8 cellular contexts compared by ENCODE assay signal in the genomic region with DNA sequence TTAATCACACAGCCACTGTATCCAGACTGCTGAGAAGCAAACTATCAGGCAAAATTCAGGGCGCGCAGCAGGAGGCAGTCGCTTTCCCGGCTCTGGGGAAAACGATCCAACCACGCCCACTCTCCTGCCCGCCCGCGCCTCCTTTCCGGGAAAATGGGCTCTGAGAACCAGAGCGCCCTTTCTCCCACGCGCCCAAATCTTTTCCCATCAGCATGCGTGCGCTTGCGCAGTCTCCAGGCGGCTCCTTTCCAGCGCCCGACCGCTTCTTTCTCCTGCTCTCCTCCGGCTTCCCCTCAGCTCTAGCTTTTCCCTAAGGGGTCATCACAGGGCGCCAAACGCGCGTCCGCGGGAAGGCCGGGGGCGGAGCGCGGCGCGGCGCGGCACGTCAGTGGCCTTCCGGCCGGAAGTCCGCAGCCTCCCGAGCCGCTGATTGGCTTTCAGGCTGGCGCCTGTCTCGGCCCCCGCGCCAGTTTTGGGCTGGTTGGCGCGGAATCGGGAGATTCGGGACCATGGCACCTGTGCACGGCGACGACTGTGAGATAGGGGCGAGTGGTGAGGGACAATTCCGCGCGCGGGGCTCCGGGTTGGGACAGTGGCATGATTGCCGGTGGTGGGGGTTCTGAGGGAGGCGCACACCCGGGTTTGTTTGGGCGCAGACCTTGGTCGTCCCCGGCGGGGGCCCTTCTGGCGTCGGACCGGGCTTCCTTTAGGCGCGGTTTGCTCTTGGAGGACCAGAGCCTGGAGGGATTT. TPM values are rescaled to one million over a fixed set of nuclear protein-coding genes. Genes with fewer than 3 reads are reported as not detected.
DNase-seq lines count a peak whose midpoint lies in the region; ATAC-seq and TF ChIP-seq lines count a peak whose summit lies in the region.

A gene with protein sequence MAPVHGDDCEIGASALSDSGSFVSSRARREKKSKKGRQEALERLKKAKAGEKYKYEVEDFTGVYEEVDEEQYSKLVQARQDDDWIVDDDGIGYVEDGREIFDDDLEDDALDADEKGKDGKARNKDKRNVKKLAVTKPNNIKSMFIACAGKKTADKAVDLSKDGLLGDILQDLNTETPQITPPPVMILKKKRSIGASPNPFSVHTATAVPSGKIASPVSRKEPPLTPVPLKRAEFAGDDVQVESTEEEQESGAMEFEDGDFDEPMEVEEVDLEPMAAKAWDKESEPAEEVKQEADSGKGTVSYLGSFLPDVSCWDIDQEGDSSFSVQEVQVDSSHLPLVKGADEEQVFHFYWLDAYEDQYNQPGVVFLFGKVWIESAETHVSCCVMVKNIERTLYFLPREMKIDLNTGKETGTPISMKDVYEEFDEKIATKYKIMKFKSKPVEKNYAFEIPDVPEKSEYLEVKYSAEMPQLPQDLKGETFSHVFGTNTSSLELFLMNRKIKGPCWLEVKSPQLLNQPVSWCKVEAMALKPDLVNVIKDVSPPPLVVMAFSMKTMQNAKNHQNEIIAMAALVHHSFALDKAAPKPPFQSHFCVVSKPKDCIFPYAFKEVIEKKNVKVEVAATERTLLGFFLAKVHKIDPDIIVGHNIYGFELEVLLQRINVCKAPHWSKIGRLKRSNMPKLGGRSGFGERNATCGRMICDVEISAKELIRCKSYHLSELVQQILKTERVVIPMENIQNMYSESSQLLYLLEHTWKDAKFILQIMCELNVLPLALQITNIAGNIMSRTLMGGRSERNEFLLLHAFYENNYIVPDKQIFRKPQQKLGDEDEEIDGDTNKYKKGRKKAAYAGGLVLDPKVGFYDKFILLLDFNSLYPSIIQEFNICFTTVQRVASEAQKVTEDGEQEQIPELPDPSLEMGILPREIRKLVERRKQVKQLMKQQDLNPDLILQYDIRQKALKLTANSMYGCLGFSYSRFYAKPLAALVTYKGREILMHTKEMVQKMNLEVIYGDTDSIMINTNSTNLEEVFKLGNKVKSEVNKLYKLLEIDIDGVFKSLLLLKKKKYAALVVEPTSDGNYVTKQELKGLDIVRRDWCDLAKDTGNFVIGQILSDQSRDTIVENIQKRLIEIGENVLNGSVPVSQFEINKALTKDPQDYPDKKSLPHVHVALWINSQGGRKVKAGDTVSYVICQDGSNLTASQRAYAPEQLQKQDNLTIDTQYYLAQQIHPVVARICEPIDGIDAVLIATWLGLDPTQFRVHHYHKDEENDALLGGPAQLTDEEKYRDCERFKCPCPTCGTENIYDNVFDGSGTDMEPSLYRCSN (N-terminal part only) (plus strand): TSS at position 466 of the 750 bp plus-strand sequence. CDS start 44 bp downstream, at position 510.

- DNase-seq in NCI-H146 (lab: John Stamatoyannopoulos, UW) (peak; percentile 96), amygdala (lab: John Stamatoyannopoulos, UW) (peak; percentile 15 to 94 (median 83)), left ventricle myocardium inferior (peak; percentile 92), posterior vena cava (ENCODE audit: low spot score) (peak; percentile 97), upper lobe of left lung (peak; percentile 87 to 96)

- peak in 1 of 4 donors; percentile 12 for TF ChIP-seq EP300 in upper lobe of left lung (IDR thresholded peaks at IDR 0.05)

- WGBS in upper lobe of left lung, 2 donors: 0 to 41% methylated on average over 25 to 64 of the region's 70 CpGs

- no peaks in the 10 kb centered on the region for H3K36me3 ChIP-seq in left ventricle myocardium inferior
- no peaks in the 10 kb centered on the region for H3K36me3 ChIP-seq in upper lobe of left lung

- H3K4me3 ChIP-seq in left ventricle myocardium inferior (peak within 1 kb of the TSS; percentile 78), upper lobe of left lung (peak within 1 kb of the TSS; percentile 50 to 78 (median 64))

- peak; percentile 93 for ATAC-seq in HG02870 (IDR thresholded peaks at IDR 0.05; ENCODE audit: unreplicated experiment)
- ATAC-seq in upper lobe of left lung (ENCODE audit: low FRiP score in 2 of 2): peak; percentile 97 to 100

- peak; percentile 33 for TF ChIP-seq CTCF in left ventricle myocardium inferior (IDR thresholded peaks at IDR 0.05; ENCODE audit: borderline replicate concordance)
- TF ChIP-seq CTCF in upper lobe of left lung (IDR thresholded peaks at IDR 0.05): peak in 2 of 6 experiments; percentile 12 to 26

- no peaks in the 10 kb centered on the region for H3K9me3 ChIP-seq in left ventricle myocardium inferior (replicated peaks)
- H3K9me3 ChIP-seq in upper lobe of left lung: no peaks in the 10 kb centered on the region

- peaks cover 15% of the 10 kb centered on the region for H3K4me1 ChIP-seq in left ventricle myocardium inferior
- H3K4me1 ChIP-seq in upper lobe of left lung: peaks cover 0 to 4% (median 2%) of the 10 kb centered on the region in 4 donors

- no peaks in the 10 kb centered on the region for H3K27me3 ChIP-seq in left ventricle myocardium inferior (ENCODE audit: low read depth)
- H3K27me3 ChIP-seq in upper lobe of left lung: no peaks in the 10 kb centered on the region

- TF ChIP-seq POLR2A in GM15510 (IDR thresholded peaks at IDR 0.05; ENCODE audit: borderline replicate concordance, extremely low read depth, insufficient read length): peak; percentile 47
- TF ChIP-seq POLR2A in upper lobe of left lung (IDR thresholded peaks at IDR 0.05): peak in 2 of 4 donors; percentile 17 to 37

- peak within 1 kb of the TSS; percentile 85 for H3K27ac ChIP-seq in left ventricle myocardium inferior (replicated peaks)
- peak within 1 kb of the TSS; percentile 62 to 85 (median 80) for H3K27ac ChIP-seq in upper lobe of left lung

- intact Hi-C loops in T-helper 1 cell treated with Interleukin-12 subunit alpha and Interleukin-12 subunit beta and Interleukin-4 antibody, amounts not matched to agents 30 ng/mL and 1 ng/mL, for 36 hours (cut with micrococcal nuclease): loop anchor here (1.0 to 10.0 kb wide), 5 partner anchors 46 to 786 kb away; partner anchors contain the start of genes APOO, CXorf58, EIF2S3 and PCYT1B
- intact Hi-C loops in left ventricle myocardium inferior (cut with micrococcal nuclease) (no loop called here), posterior vena cava (cut with DNase I) (no loop called here)

RNA-seq across cellular contexts. Expression of the gene that starts here (rescaled TPM):
- total RNA-seq in T-helper 1 cell treated with Interleukin-12 subunit alpha and Interleukin-12 subunit beta and Interleukin-4 antibody, amounts not matched to agents 30 ng/mL and 1 ng/mL, for 36 hours: 27.2 and 28.2 TPM in 2 replicates
- total RNA-seq in left ventricle myocardium inferior (7.3 TPM), posterior vena cava (10 to 100 TPM; 10.4 to 12.1 TPM), upper lobe of left lung (10 to 100 TPM in 2 of 6 donors, 1 to 10 TPM in 4; 6.3 to 15.7 (median 8.9) TPM)

Comparison
In these comparisons a context has a peak if more than half of its experiments do, and no peak if none do; other contexts are left out.
1. Peak in every context shown above with its lines: DNase-seq, ATAC-seq, H3K4me3 ChIP-seq and H3K27ac ChIP-seq.